ENCODE assay signal across 14 cellular contexts in the genomic region with DNA sequence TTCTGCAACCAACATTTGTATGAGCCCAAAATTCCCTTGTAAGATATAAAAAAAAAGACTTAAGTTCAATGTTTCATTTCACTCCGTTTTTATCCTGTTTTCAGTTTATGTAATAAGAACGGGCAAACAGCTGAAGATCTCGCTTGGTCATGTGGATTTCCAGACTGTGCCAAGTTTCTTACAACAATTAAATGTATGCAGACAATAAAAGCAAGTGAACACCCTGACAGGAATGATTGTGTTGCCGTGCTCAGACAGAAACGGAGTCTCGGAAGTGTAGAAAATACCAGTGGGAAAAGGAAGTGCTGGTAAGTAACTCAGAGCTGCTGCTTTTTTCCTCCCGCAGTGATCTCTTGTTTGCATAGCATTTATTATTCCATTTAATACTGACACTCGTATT. TPM values are rescaled to one million over a fixed set of nuclear protein-coding genes. Genes with fewer than 3 reads are reported as not detected.
DNase-seq lines count a peak whose midpoint lies in the region; ATAC-seq and TF ChIP-seq lines count a peak whose summit lies in the region.
"Had no signal": no experiment of that assay in that cellular context is flagged by ENCODE, and none has a peak within 500 bp of the region (broad histone marks: within the 10 kb centered on the region; RNA-seq: fewer than 3 reads in every experiment).

No MANE protein-coding gene starts in this region.

- H3K9ac ChIP-seq in Loucy (ENCODE audit: low read depth, low read length, poor library complexity, severe bottlenecking) (no peak overlapping the region), skeletal muscle satellite cell (ENCODE audit: low read depth, low read length) (no peak overlapping the region)

- H3K9me3 ChIP-seq in Loucy (ENCODE audit: insufficient read depth, low read depth, low read length) (no peaks in the 10 kb centered on the region), esophagus squamous epithelium (no peaks in the 10 kb centered on the region), skeletal muscle satellite cell (replicated peaks; ENCODE audit: low read length) (no peaks in the 10 kb centered on the region)
- H3K9me3 ChIP-seq: adrenal gland, ovary had no signal

- ATAC-seq in HG03196 (IDR thresholded peaks at IDR 0.05; ENCODE audit: unreplicated experiment): no peak
- ATAC-seq: activated CD4-positive, CD25-positive, alpha-beta regulatory T cell treated with anti-CD3 and anti-CD28 coated beads, Interleukin-2, amount 50 U/mL, for 24 hours; SK-N-SH treated with all-trans-retinoic acid at 6 μM for 48 hours had no signal

- intact Hi-C loops in esophagus squamous epithelium (cut with DNase I): loop anchor here (10.0 kb wide), 1 partner anchor 195 kb away; a partner anchor contains a TSS

- TF ChIP-seq CTCF in Loucy (conservative IDR thresholded peaks at IDR 0.05; ENCODE audit: low read length): no peak
- no peak for TF ChIP-seq CTCF in VCaP (conservative IDR thresholded peaks at IDR 0.05)
- no peak for TF ChIP-seq CTCF in esophagus squamous epithelium (IDR thresholded peaks at IDR 0.05)

- H3K4me1 ChIP-seq in Loucy (ENCODE audit: insufficient read depth, low read length, poor library complexity, severe bottlenecking) (peaks cover 28% of the 10 kb centered on the region), esophagus squamous epithelium (peaks cover 7 to 50% (median 19%) of the 10 kb centered on the region in 3 donors), skeletal muscle satellite cell (ENCODE audit: control insufficient read depth, insufficient read depth, low read length) (peaks cover 17% of the 10 kb centered on the region)

- peaks cover 2% of the 10 kb centered on the region for H4K20me1 ChIP-seq in Loucy (ENCODE audit: insufficient read depth, low read length, poor library complexity, severe bottlenecking)

- H3K27ac ChIP-seq in VCaP: peak overlapping the region; percentile 63
- peak overlapping the region; percentile 17 to 100 (median 64) for H3K27ac ChIP-seq in esophagus squamous epithelium

- H3K4me2 ChIP-seq in Loucy (ENCODE audit: low read depth, low read length, poor library complexity, severe bottlenecking) (peak overlapping the region; percentile 90), skeletal muscle satellite cell (ENCODE audit: low read length) (peak overlapping the region; percentile 1)

- H2AFZ ChIP-seq in Loucy (ENCODE audit: low read length): no peak overlapping the region

- H3K9me2 ChIP-seq in Loucy (replicated peaks; ENCODE audit: low read depth, low read length): no peaks in the 10 kb centered on the region

- DNase-seq in esophagus squamous epithelium (lab: John Stamatoyannopoulos, UW) (no peak), AG20443 (ENCODE audit: low spot score) (no peak)
- DNase-seq in activated CD8-positive, alpha-beta memory T cell treated with anti-CD3 and anti-CD28 coated beads, Interleukin-2, amount 50 U/mL, for 4 hours: no peak
- DNase-seq: activated T-cell treated with anti-CD3 and anti-CD28 coated beads for 4 hours, adrenal gland, NCI-H2107, OCI-M1, ovary had no signal

- H3K4me3 ChIP-seq in Loucy (ENCODE audit: low read length, poor library complexity, severe bottlenecking): peak overlapping the region; percentile 78
- peak overlapping the region in 3 of 4 donors; percentile 22 to 67 (median 45) for H3K4me3 ChIP-seq in esophagus squamous epithelium
- no peak overlapping the region for H3K4me3 ChIP-seq in skeletal muscle satellite cell (ENCODE audit: low read length)
- H3K4me3 ChIP-seq: adrenal gland, ovary had no signal

- peaks cover 24% of the 10 kb centered on the region for H3K79me2 ChIP-seq in Loucy (ENCODE audit: insufficient read depth, low read length)

- peaks cover 3% of the 10 kb centered on the region; the same call in 1 of the 2 replicates for H3K36me3 ChIP-seq in Loucy (ENCODE audit: insufficient read depth, low read length)
- H3K36me3 ChIP-seq in esophagus squamous epithelium: peaks cover 0 to 53% (median 0%) of the 10 kb centered on the region in 3 donors
- H3K36me3 ChIP-seq in skeletal muscle satellite cell (ENCODE audit: insufficient read depth, low read length): peaks cover 26% of the 10 kb centered on the region
- H3K36me3 ChIP-seq: ovary had no signal

- no peak for TF ChIP-seq POLR2A in esophagus squamous epithelium (IDR thresholded peaks at IDR 0.05)

- H3K27me3 ChIP-seq in Loucy (ENCODE audit: insufficient read depth, low read length, poor library complexity, severe bottlenecking) (no peaks in the 10 kb centered on the region), esophagus squamous epithelium (no peaks in the 10 kb centered on the region), skeletal muscle satellite cell (ENCODE audit: control insufficient read depth, insufficient read depth, low read length) (no peaks in the 10 kb centered on the region)
- H3K27me3 ChIP-seq: adrenal gland, ovary had no signal

- WGBS in esophagus squamous epithelium, 2 donors: 12 to 54% methylated on average over 8 of the region's 8 CpGs

- H3F3A ChIP-seq in Loucy (ENCODE audit: low read depth): no peaks in the 10 kb centered on the region

RNA-seq across cellular contexts. Expression of a gene that starts 2.8 kb away (rescaled TPM):
- 10 to 100 TPM in 1 of 4 donors, 1 to 10 TPM in 3; 4.7 to 40.1 (median 6.4) TPM for total RNA-seq in esophagus squamous epithelium
- total RNA-seq in skeletal muscle satellite cell (2012; rRNA removed): 4.6 and 8.3 TPM in 2 replicates

RNA-seq across cellular contexts. Expression of a gene that starts 3.7 kb away (rescaled TPM):
- total RNA-seq in esophagus squamous epithelium: under 1 TPM in 3 of 4 donors, not detected in 1; 0.08 to 0.57 (median 0.22) TPM
- total RNA-seq in skeletal muscle satellite cell (2012; rRNA removed): 0.25 and 0.66 TPM in 2 replicates

RNA-seq across cellular contexts. Expression of a gene that starts 26.3 kb away (rescaled TPM):
- 10 to 100 TPM; 20.0 to 32.4 (median 23.3) TPM for total RNA-seq in esophagus squamous epithelium
- 30.7 and 43.9 TPM in 2 replicates for total RNA-seq in skeletal muscle satellite cell (2012; rRNA removed)
